Comparison of ENCODE assay signal across 14 cellular contexts in the genomic region with DNA sequence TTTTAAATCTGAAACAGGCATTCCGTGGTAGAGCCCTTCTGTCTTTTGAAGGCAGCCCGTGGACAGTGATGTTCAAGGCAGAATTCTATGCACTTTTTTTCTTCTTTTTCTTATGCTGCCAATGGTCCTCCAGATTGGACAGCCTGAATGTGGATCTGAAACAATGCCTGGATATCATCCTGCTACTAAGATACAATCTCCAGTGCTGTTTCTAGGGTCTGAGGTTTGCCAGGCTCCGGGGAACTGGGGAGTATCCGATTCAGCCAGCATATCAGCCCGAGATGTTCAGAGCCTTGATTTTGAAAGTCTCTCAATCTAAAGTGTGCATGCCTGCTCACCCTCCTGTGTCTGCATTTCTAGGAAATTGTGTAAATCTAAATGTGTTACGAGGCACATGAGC.
DNase-seq lines count a peak whose midpoint lies in the region; ATAC-seq and TF ChIP-seq lines count a peak whose summit lies in the region.
"Had no signal": no experiment of that assay in that cellular context is flagged by ENCODE, and none has a peak within 500 bp of the region (broad histone marks: within the 10 kb centered on the region; RNA-seq: fewer than 3 reads in every experiment).

No MANE protein-coding gene starts in this region.

- peaks cover 40% of the 10 kb centered on the region for H3K4me1 ChIP-seq in cardiac muscle cell (ENCODE audit: low read depth)
- H3K4me1 ChIP-seq in SK-N-SH (ENCODE audit: control insufficient read depth in 1 of 2, insufficient read depth in 2 of 2, low read depth in 1 of 2, low read length in 1 of 2) = peaks cover 0 to 23% of the 10 kb centered on the region in 2 experiments; a peak in 2 of 4 replicates
- H3K4me1 ChIP-seq in smooth muscle cell (ENCODE audit: low read depth) = peaks cover 8% of the 10 kb centered on the region
- no peaks in the 10 kb centered on the region for H3K4me1 ChIP-seq in osteoblast (ENCODE audit: insufficient read depth, low read length)

- H3K9ac ChIP-seq in SK-N-SH (no peak overlapping the region), smooth muscle cell (ENCODE audit: low read depth) (no peak overlapping the region)

- H3K36me3 ChIP-seq in cardiac muscle cell (no peaks in the 10 kb centered on the region), SK-N-SH (replicated peaks in 1 of 2; ENCODE audit: control insufficient read depth in 1 of 2, insufficient read depth in 2 of 2, low read length in 1 of 2) (no peaks in the 10 kb centered on the region), smooth muscle cell (ENCODE audit: low read depth) (no peaks in the 10 kb centered on the region), osteoblast (ENCODE audit: insufficient read depth, low read length) (no peaks in the 10 kb centered on the region)

- peak in 1 of 2 experiments; percentile 89; a peak in 2 of 4 replicates for TF ChIP-seq EP300 in SK-N-SH (IDR thresholded peaks at IDR 0.05; ENCODE audit: borderline replicate concordance in 1 of 2, low read depth in 1 of 2, low read length in 1 of 2)

- peak; percentile 40 for TF ChIP-seq RAD21 in SK-N-SH (IDR thresholded peaks at IDR 0.05; ENCODE audit: low read length)

- DNase-seq in cardiac muscle cell (ENCODE audit: low read depth in 1 of 2, low spot score in 1 of 2) (peak in 1 of 2 donors; percentile 55), cardiac septum (ENCODE audit: low spot score) (no peak), SK-N-SH (peak; percentile 82), left ventricle myocardium superior (no peak), smooth muscle cell (lab: John Stamatoyannopoulos, UW; ENCODE audit: unreplicated experiment) (no peak), osteoblast (ENCODE audit: insufficient read length, low spot score, missing footprints) (no peak), NK-92 (lab: John Stamatoyannopoulos, UW; ENCODE audit: unreplicated experiment) (no peak)
- DNase-seq: ACHN; C1 segment of cervical spinal cord; Calu3; CD4-positive, alpha-beta T cell; DMS 273 treated with DMSO at 0.1 percent for 48 hours had no signal

- H2AFZ ChIP-seq in SK-N-SH (ENCODE audit: low read depth) (no peak overlapping the region), smooth muscle cell (ENCODE audit: low read depth) (peak overlapping the region; percentile 60), osteoblast (ENCODE audit: low read length) (no peak overlapping the region)

- no peaks in the 10 kb centered on the region for H3K9me2 ChIP-seq in SK-N-SH

- WGBS in SK-N-SH (ENCODE audit: low lambda C conversion rate) = 16% methylated on average over 6 of the region's 6 CpGs
- 53% methylated on average over 6 of the region's 6 CpGs for WGBS in smooth muscle cell (ENCODE audit: low lambda C conversion rate)

- H3K4me2 ChIP-seq in SK-N-SH (0 out of 2 replicates have a peak overlapping the region, but pooled peaks have one; percentile 11), smooth muscle cell (peak overlapping the region; percentile 21), osteoblast (ENCODE audit: insufficient read depth, low read length) (no peak overlapping the region)

- H3K27ac ChIP-seq in cardiac muscle cell = peak overlapping the region; percentile 55
- peak overlapping the region in 1 of 2 experiments; percentile 93; a peak in 2 of 4 replicates for H3K27ac ChIP-seq in SK-N-SH (ENCODE audit: low read depth in 2 of 2, low read length in 1 of 2)
- H3K27ac ChIP-seq in smooth muscle cell (ENCODE audit: low read depth) = no peak overlapping the region
- H3K27ac ChIP-seq in osteoblast (ENCODE audit: low read depth, low read length) = no peak overlapping the region
- H3K27ac ChIP-seq: HL-60 had no signal

- H3F3A ChIP-seq in SK-N-SH (replicated peaks; ENCODE audit: insufficient read depth) (no peaks in the 10 kb centered on the region), smooth muscle cell (ENCODE audit: low read depth) (peaks cover 7% of the 10 kb centered on the region)

- ATAC-seq in left ventricle myocardium superior = peak; percentile 13
- ATAC-seq: HCT116 had no signal

- H3K27me3 ChIP-seq in cardiac muscle cell (no peaks in the 10 kb centered on the region), SK-N-SH (ENCODE audit: insufficient read depth) (no peaks in the 10 kb centered on the region), smooth muscle cell (ENCODE audit: low read depth) (no peaks in the 10 kb centered on the region), osteoblast (ENCODE audit: insufficient read depth, low read length) (no peaks in the 10 kb centered on the region)

- H3K9me3 ChIP-seq in cardiac muscle cell (ENCODE audit: low read depth) (no peaks in the 10 kb centered on the region), SK-N-SH (no peaks in the 10 kb centered on the region), smooth muscle cell (replicated peaks; ENCODE audit: low read depth) (no peaks in the 10 kb centered on the region), osteoblast (ENCODE audit: low read depth, low read length) (no peaks in the 10 kb centered on the region)

- intact Hi-C loops in cardiac septum (cut with DNase I) (no loop called here), left ventricle myocardium superior (cut with micrococcal nuclease) (no loop called here)

- no peak for TF ChIP-seq CTCF in cardiac muscle cell (IDR thresholded peaks at IDR 0.05; ENCODE audit: low read depth, low read length)
- no peak for TF ChIP-seq CTCF in SK-N-SH (IDR thresholded peaks at IDR 0.05)
- no peak for TF ChIP-seq CTCF in smooth muscle cell (IDR thresholded peaks at IDR 0.05; ENCODE audit: borderline replicate concordance, insufficient read depth, poor library complexity, severe bottlenecking)
- no peak for TF ChIP-seq CTCF in osteoblast (IDR thresholded peaks at IDR 0.05; ENCODE audit: extremely low read depth, low read depth, low read length)

- CTCF ChIA-PET in SK-N-SH (lab: Yijun Ruan, JAX) = interaction anchor here (1.6 kb wide), 1 partner anchor 33 kb away, joined by 4 read pairs; no protein-coding TSS in a partner anchor

- H4K20me1 ChIP-seq in SK-N-SH (ENCODE audit: insufficient read depth) (no peaks in the 10 kb centered on the region), smooth muscle cell (ENCODE audit: low read depth) (no peaks in the 10 kb centered on the region), osteoblast (ENCODE audit: insufficient read depth, low read length) (no peaks in the 10 kb centered on the region)

- POLR2A ChIA-PET in SK-N-SH (lab: Yijun Ruan, JAX) = no interaction called here

- H3K79me2 ChIP-seq in SK-N-SH (ENCODE audit: insufficient read depth) (no peaks in the 10 kb centered on the region), smooth muscle cell (ENCODE audit: low read depth) (no peaks in the 10 kb centered on the region), osteoblast (ENCODE audit: insufficient read depth, low read length) (no peaks in the 10 kb centered on the region)

- H3K4me3 ChIP-seq in cardiac muscle cell = no peak overlapping the region
- H3K4me3 ChIP-seq in SK-N-SH (ENCODE audit: low read depth in 2 of 2, low read length in 1 of 2) = no peak overlapping the region
- no peak overlapping the region for H3K4me3 ChIP-seq in smooth muscle cell
- no peak overlapping the region for H3K4me3 ChIP-seq in osteoblast (ENCODE audit: insufficient read depth, low read length)

TF ChIP-seq in SK-N-SH, 30 proteins besides CTCF, POLR2A, EP300 and RAD21 (continues in another document):
- TF ChIP-seq YY1 (IDR thresholded peaks at IDR 0.05; ENCODE audit: low read depth) = no peak
- TF ChIP-seq POLR2AphosphoS5 (IDR thresholded peaks at IDR 0.05; ENCODE audit: low read depth, low read length) = no peak
- TF ChIP-seq EZH2phosphoT487 (IDR thresholded peaks at IDR 0.05; ENCODE audit: borderline replicate concordance, low read depth) = no peak
- no peak for TF ChIP-seq FOXM1 (IDR thresholded peaks at IDR 0.05; ENCODE audit: low read depth)
- TF ChIP-seq, protein P1, sequence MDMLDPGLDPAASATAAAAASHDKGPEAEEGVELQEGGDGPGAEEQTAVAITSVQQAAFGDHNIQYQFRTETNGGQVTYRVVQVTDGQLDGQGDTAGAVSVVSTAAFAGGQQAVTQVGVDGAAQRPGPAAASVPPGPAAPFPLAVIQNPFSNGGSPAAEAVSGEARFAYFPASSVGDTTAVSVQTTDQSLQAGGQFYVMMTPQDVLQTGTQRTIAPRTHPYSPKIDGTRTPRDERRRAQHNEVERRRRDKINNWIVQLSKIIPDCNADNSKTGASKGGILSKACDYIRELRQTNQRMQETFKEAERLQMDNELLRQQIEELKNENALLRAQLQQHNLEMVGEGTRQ (IDR thresholded peaks at IDR 0.05; ENCODE audit: borderline replicate concordance, low read depth, low read length) = no peak
- TF ChIP-seq, protein P2, sequence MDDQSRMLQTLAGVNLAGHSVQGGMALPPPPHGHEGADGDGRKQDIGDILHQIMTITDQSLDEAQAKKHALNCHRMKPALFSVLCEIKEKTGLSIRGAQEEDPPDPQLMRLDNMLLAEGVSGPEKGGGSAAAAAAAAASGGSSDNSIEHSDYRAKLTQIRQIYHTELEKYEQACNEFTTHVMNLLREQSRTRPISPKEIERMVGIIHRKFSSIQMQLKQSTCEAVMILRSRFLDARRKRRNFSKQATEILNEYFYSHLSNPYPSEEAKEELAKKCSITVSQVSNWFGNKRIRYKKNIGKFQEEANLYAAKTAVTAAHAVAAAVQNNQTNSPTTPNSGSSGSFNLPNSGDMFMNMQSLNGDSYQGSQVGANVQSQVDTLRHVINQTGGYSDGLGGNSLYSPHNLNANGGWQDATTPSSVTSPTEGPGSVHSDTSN (IDR thresholded peaks at IDR 0.05) = 0 out of 2 replicates have a peak, but pooled peaks have one; percentile 9
- TF ChIP-seq CHD2 (IDR thresholded peaks at IDR 0.05; ENCODE audit: low read length, partially characterized antibody) = peak; percentile 38
- no peak for TF ChIP-seq USF1 (IDR thresholded peaks at IDR 0.05; ENCODE audit: borderline replicate concordance, low read depth)
- TF ChIP-seq NRF1 (IDR thresholded peaks at IDR 0.05; ENCODE audit: low read depth, low read length) = no peak
- no peak for TF ChIP-seq JUND (IDR thresholded peaks at IDR 0.05)
- no peak for TF ChIP-seq NFIC (IDR thresholded peaks at IDR 0.05; ENCODE audit: borderline replicate concordance)
- TF ChIP-seq TEAD4 (IDR thresholded peaks at IDR 0.05; ENCODE audit: borderline replicate concordance, insufficient read depth) = no peak
- peak; percentile 5; the same call in 1 of the 2 replicates for TF ChIP-seq SMC3 (IDR thresholded peaks at IDR 0.05; ENCODE audit: low read depth, low read length)
- TF ChIP-seq, protein P3, sequence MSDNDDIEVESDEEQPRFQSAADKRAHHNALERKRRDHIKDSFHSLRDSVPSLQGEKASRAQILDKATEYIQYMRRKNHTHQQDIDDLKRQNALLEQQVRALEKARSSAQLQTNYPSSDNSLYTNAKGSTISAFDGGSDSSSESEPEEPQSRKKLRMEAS (IDR thresholded peaks at IDR 0.05; ENCODE audit: low read depth) = no peak
- TF ChIP-seq FOXJ3 (CRISPR knock-in tag; IDR thresholded peaks at IDR 0.05) = peak; percentile 84; the same call in 1 of the 2 replicates
